24 cellular contexts compared by ENCODE assay signal in the genomic region with DNA sequence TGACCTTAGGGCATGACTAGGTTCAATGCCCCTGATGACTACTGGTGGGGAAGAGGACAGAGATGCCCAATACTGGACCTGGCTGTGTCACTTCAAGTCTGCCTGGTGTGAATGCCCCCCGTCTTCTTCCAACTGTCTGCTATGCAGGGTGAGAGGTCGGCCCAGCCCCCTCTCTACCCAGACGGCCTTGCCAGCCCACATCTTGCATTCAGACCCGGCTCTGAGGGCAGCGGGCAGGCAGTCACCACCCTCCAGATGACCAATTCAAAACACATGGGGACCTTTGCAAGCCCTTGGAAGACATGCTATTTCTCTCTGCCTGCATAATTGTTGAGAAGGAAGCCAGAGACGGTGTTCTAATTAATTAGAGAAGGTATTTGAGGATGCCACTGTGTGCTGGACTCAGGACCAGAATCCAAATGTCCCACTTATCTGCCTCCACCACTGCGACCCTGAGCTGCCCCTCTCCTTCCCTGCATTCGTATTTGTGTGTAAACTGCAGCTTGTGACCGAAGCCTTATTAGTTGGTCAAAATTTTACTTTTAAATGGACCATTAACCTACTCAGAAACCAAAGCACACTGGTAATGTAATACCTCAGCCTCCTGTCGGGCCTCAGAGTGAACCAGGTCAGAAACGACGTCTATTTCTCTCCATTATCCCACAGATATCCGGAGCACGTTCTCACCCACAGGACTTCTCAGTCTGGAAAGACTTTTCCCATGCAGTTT.
"Had no signal": no experiment of that assay in that cellular context is flagged by ENCODE, and none has a peak within 500 bp of the region (broad histone marks: within the 10 kb centered on the region; RNA-seq: fewer than 3 reads in every experiment).

No MANE protein-coding gene starts in this region.

- H3K27me3 ChIP-seq: esophagus squamous epithelium, ovary, right lobe of liver, transverse colon had no signal

- H3K27ac ChIP-seq: coronary artery, esophagus squamous epithelium, lower lobe of right lung, ovary, psoas muscle, right lobe of liver, thoracic aorta, transverse colon had no signal

- DNase-seq: dermis blood vessel endothelial cell; effector memory CD4-positive, alpha-beta T cell; esophagus squamous epithelium; immature natural killer cell; kidney glomerular epithelial cell; left colon; left ventricle myocardium superior; lower lobe of right lung; naive B cell; nucleus accumbens; ovary; posterior cingulate gyrus; psoas muscle; right lobe of liver; small intestine; stimulated activated CD4-positive, alpha-beta T cell treated with anti-CD3 and anti-CD28 coated beads, Interleukin-15, amount 100 ng/mL, for 24 hours; stimulated activated CD4-positive, alpha-beta T cell treated with anti-CD3 and anti-CD28 coated beads, Interleukin-2, amount 100 ng/mL, for 48 hours; stimulated activated naive B cell treated with anti-CD40 and anti-IgM and Interleukin-4, amounts not matched to agents 10 μg/mL and 1 μg/mL and 100 μg/mL, for 72 hours; transverse colon had no signal

- H3K4me3 ChIP-seq: coronary artery, esophagus squamous epithelium, lower lobe of right lung, ovary, psoas muscle, right lobe of liver, thoracic aorta, transverse colon had no signal

- H3K36me3 ChIP-seq: esophagus squamous epithelium, lower lobe of right lung, ovary, right lobe of liver, thoracic aorta, transverse colon had no signal

- H3K9me3 ChIP-seq: esophagus squamous epithelium, lower lobe of right lung, ovary, psoas muscle, right lobe of liver, thoracic aorta, transverse colon had no signal

- H3K4me1 ChIP-seq: esophagus squamous epithelium, lower lobe of right lung, psoas muscle, right lobe of liver, transverse colon had no signal

- FAIRE-seq: endothelial cell of umbilical vein, frontal cortex, small intestine had no signal

- ATAC-seq: left colon; left ventricle myocardium superior; lower lobe of right lung; natural killer cell treated with Interleukin-12 subunit alpha and Interleukin-12 subunit beta and Interleukin-15 and Interleukin-18, amount 100 ng/mL, for 72 hours; psoas muscle; right lobe of liver; stimulated activated naive B cell treated with anti-CD40 and anti-IgM and Interleukin-4, amounts not matched to agents 10 μg/mL and 1 μg/mL and 100 μg/mL, for 72 hours had no signal
